8 cellular contexts compared by ENCODE assay signal in the genomic region with DNA sequence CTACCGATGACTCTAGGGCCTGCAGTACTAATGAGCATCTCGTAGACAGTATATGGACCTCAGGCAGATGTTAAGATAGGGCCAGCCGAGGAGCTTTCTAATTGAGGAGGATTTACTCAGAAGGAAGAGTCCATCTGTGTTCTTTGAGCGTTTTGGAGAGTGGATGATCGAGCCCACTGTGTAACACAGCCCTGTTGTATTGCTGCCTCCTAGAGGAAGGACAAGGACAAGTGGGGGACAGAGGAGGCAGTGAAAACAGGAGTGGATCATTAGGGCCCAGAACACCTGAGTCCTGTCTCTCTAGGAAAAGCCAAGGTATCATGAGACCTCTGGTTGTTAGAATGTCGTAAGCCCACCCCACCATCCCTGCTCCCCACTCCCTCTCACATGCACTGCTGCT.
DNase-seq lines count a peak whose midpoint lies in the region; ATAC-seq and TF ChIP-seq lines count a peak whose summit lies in the region.

No MANE protein-coding gene starts in this region.

- no peaks in the 10 kb centered on the region for H3K27me3 ChIP-seq in stomach

- in situ Hi-C loops in GM13976 (cut with MboI; ENCODE audit: low sequenced_read_pairs, unreplicated experiment), result loop anchor here (25.0 kb wide), 1 partner anchor 244 kb away; the partner anchor contains the start of gene XCL1

- TF ChIP-seq CTCF in AG09319 (IDR thresholded peaks at IDR 0.05; ENCODE audit: low read depth, low read length) (peak; percentile 12), GM13976 (IDR thresholded peaks at IDR 0.05; ENCODE audit: borderline replicate concordance, control extremely low read depth, extremely low read depth, insufficient read depth, missing control alignments) (peak; percentile 46), stomach (IDR thresholded peaks at IDR 0.05) (no peak)

- no peak for TF ChIP-seq EP300 in stomach (IDR thresholded peaks at IDR 0.05)

- intact Hi-C loops in activated T-helper 2 cell treated with anti-CD3 and anti-CD28 coated beads, Interferon-gamma antibody, Interleukin-2, Interleukin-4, amounts not matched to agents 10 μg/mL and 5 μg/mL and 100 μg/mL, durations not matched to agents 14 hours and 24 hours and 36 hours (cut with micrococcal nuclease), result loop anchor here (2.0 to 10.0 kb wide), 8 partner anchors 65 to 1241 kb away; partner anchors contain the start of genes BLZF1, F5, NME7 and TIPRL
- intact Hi-C loops in stomach (cut with DNase I; ENCODE audit: low total_unique reads), result loop anchor here (10.0 kb wide), 1 partner anchor 231 kb away; the partner anchor contains the start of gene XCL1

- peaks cover 85% of the 10 kb centered on the region for H3K4me1 Mint-ChIP-seq in activated T-helper 2 cell treated with anti-CD3 and anti-CD28 coated beads, Interferon-gamma antibody, Interleukin-2, Interleukin-4, amounts not matched to agents 10 μg/mL and 5 μg/mL and 100 μg/mL, durations not matched to agents 14 hours and 24 hours and 36 hours (ENCODE audit: low read depth)

- no peaks in the 10 kb centered on the region for H3K36me3 ChIP-seq in stomach

- H3K27ac Mint-ChIP-seq in activated T-helper 2 cell treated with anti-CD3 and anti-CD28 coated beads, Interferon-gamma antibody, Interleukin-2, Interleukin-4, amounts not matched to agents 10 μg/mL and 5 μg/mL and 100 μg/mL, durations not matched to agents 14 hours and 24 hours and 36 hours, result peak overlapping the region; percentile 66

- DNase-seq in AG09319 (ENCODE audit: extremely low read depth, low read depth) (no peak), GM13976 (ENCODE audit: low spot score) (no peak), left lobe of liver (ENCODE audit: low spot score) (no peak), NCI-H1417 (lab: John Stamatoyannopoulos, UW) (no peak), stomach (no peak), HK-2 (ENCODE audit: unreplicated experiment) (no peak)
- DNase-seq in activated T-helper 2 cell treated with anti-CD3 and anti-CD28 coated beads, Interferon-gamma antibody, Interleukin-2, Interleukin-4, amounts not matched to agents 10 μg/mL and 5 μg/mL and 100 μg/mL, durations not matched to agents 14 hours and 24 hours and 36 hours (ENCODE audit: low spot score), result no peak

- H3K4me3 Mint-ChIP-seq in activated T-helper 2 cell treated with anti-CD3 and anti-CD28 coated beads, Interferon-gamma antibody, Interleukin-2, Interleukin-4, amounts not matched to agents 10 μg/mL and 5 μg/mL and 100 μg/mL, durations not matched to agents 14 hours and 24 hours and 36 hours (ENCODE audit: low read depth), result no peak overlapping the region

- H3K27ac ChIP-seq in stomach, result peak overlapping the region in 2 of 5 donors; percentile 44 to 77

- peaks cover 13% of the 10 kb centered on the region for H3K36me3 Mint-ChIP-seq in activated T-helper 2 cell treated with anti-CD3 and anti-CD28 coated beads, Interferon-gamma antibody, Interleukin-2, Interleukin-4, amounts not matched to agents 10 μg/mL and 5 μg/mL and 100 μg/mL, durations not matched to agents 14 hours and 24 hours and 36 hours (ENCODE audit: low read depth)

- TF ChIP-seq POLR2A in stomach (IDR thresholded peaks at IDR 0.05), result no peak

- ATAC-seq in left lobe of liver (peak; percentile 37), HG03460 (IDR thresholded peaks at IDR 0.05; ENCODE audit: unreplicated experiment) (no peak)

- H3K9me3 Mint-ChIP-seq in activated T-helper 2 cell treated with anti-CD3 and anti-CD28 coated beads, Interferon-gamma antibody, Interleukin-2, Interleukin-4, amounts not matched to agents 10 μg/mL and 5 μg/mL and 100 μg/mL, durations not matched to agents 14 hours and 24 hours and 36 hours, result peaks cover 14% of the 10 kb centered on the region

- H3K4me3 ChIP-seq in stomach, result no peak overlapping the region

- H3K9me3 ChIP-seq in stomach, result no peaks in the 10 kb centered on the region

- peaks cover 4 to 19% (median 12%) of the 10 kb centered on the region in 4 donors for H3K4me1 ChIP-seq in stomach

- 67 to 90% (median 76%) methylated on average over 6 of the region's 6 CpGs for WGBS in stomach, 5 donors

- no peaks in the 10 kb centered on the region for H3K27me3 Mint-ChIP-seq in activated T-helper 2 cell treated with anti-CD3 and anti-CD28 coated beads, Interferon-gamma antibody, Interleukin-2, Interleukin-4, amounts not matched to agents 10 μg/mL and 5 μg/mL and 100 μg/mL, durations not matched to agents 14 hours and 24 hours and 36 hours (ENCODE audit: low read depth)

Comparison
In these comparisons a context has a peak if more than half of its experiments do, and no peak if none do; other contexts are left out.
1. CTCF ChIP-seq: peak in AG09319 (single experiment) and GM13976 (single experiment); none in stomach (0 of 7).